Comparison of ENCODE assay signal across 1 cellular context in genomic region chr2:134020608-134021007, GRCh38.
TF ChIP-seq lines count a peak whose summit lies in the region.

No MANE protein-coding gene starts in this region.

TF ChIP-seq in IMR-90, 13 proteins besides CTCF, POLR2A, EP300 and RAD21 (continued from another document):
- TF ChIP-seq, protein P1, sequence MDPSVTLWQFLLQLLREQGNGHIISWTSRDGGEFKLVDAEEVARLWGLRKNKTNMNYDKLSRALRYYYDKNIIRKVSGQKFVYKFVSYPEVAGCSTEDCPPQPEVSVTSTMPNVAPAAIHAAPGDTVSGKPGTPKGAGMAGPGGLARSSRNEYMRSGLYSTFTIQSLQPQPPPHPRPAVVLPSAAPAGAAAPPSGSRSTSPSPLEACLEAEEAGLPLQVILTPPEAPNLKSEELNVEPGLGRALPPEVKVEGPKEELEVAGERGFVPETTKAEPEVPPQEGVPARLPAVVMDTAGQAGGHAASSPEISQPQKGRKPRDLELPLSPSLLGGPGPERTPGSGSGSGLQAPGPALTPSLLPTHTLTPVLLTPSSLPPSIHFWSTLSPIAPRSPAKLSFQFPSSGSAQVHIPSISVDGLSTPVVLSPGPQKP (IDR thresholded peaks at IDR 0.05; ENCODE audit: borderline replicate concordance, low read depth, low read length): no peak
- TF ChIP-seq NFE2L2 (IDR thresholded peaks at IDR 0.05; ENCODE audit: low read depth, low read length) (no peak), CEBPB (IDR thresholded peaks at IDR 0.05; ENCODE audit: low read depth, low read length) (no peak), BHLHE40 (IDR thresholded peaks at IDR 0.05; ENCODE audit: low read depth, low read length) (no peak), MXI1 (IDR thresholded peaks at IDR 0.05; ENCODE audit: borderline replicate concordance, low read depth, low read length) (no peak)
